In genomic region chr11:24855951-24856350, GRCh38 we compare ENCODE assay signal across 25 cellular contexts.
"Had no signal": no experiment of that assay in that cellular context is flagged by ENCODE, and none has a peak within 500 bp of the region (broad histone marks: within the 10 kb centered on the region; RNA-seq: fewer than 3 reads in every experiment).

No MANE protein-coding gene starts in this region.

- H3K27ac Mint-ChIP-seq: immature natural killer cell, mesothelial cell of epicardium, naive B cell had no signal

- H3K27me3 ChIP-seq: dorsolateral prefrontal cortex, esophagus muscularis mucosa, foreskin keratinocyte, gastroesophageal sphincter, heart left ventricle, hepatocyte, left lung had no signal

- FAIRE-seq: colon, endothelial cell of umbilical vein, frontal cortex had no signal

- H3K36me3 Mint-ChIP-seq: immature natural killer cell, naive B cell had no signal

- H3K4me1 Mint-ChIP-seq: immature natural killer cell, mesothelial cell of epicardium had no signal

- H3K36me3 ChIP-seq: esophagus muscularis mucosa, gastroesophageal sphincter, heart left ventricle, left lung, lower lobe of right lung had no signal

- DNase-seq: dermis blood vessel endothelial cell; dorsolateral prefrontal cortex; effector CD4-positive, alpha-beta T cell; effector memory CD4-positive, alpha-beta T cell; heart left ventricle; hypothalamus; immature natural killer cell; islet precursor cell; kidney; kidney glomerular epithelial cell; left lung; left ventricle myocardium superior; lower lobe of right lung; mesenchymal stem cell; mucosa of descending colon; naive B cell had no signal

- ATAC-seq: foreskin keratinocyte, gastroesophageal sphincter, heart left ventricle, left lung, left ventricle myocardium superior, lower lobe of right lung, mucosa of descending colon had no signal

- H3K4me3 ChIP-seq: coronary artery, dorsolateral prefrontal cortex, esophagus muscularis mucosa, gastroesophageal sphincter, heart left ventricle, hepatocyte, left lung, lower lobe of right lung, mucosa of descending colon had no signal

- H3K4me3 Mint-ChIP-seq: immature natural killer cell, mesothelial cell of epicardium, naive B cell had no signal
